Comparison of ENCODE assay signal across 11 cellular contexts in the genomic region with DNA sequence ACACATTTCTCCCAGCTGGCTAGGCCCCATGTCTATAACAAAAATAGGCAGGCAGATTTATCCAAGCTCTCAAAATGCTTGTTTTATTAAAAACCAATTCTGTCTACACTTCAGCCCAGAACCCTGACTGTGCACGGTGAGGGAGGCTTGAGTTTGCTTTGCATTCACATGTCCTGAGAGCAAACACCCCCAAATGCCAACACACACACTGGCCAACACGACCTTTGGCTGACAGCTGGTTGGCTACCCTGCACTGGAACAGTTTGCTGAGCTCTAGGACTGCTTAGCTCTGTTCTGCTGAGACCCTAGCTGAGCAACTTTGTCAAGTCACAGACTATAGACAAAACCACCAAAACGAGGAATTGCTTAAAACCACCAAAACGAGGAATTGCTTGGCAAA. TPM values are rescaled to one million over a fixed set of nuclear protein-coding genes. Genes with fewer than 3 reads are reported as not detected.
DNase-seq lines count a peak whose midpoint lies in the region; ATAC-seq and TF ChIP-seq lines count a peak whose summit lies in the region.
"Had no signal": no experiment of that assay in that cellular context is flagged by ENCODE, and none has a peak within 500 bp of the region (broad histone marks: within the 10 kb centered on the region; RNA-seq: fewer than 3 reads in every experiment).

No MANE protein-coding gene starts in this region.

- no peak overlapping the region for H3K27ac Mint-ChIP-seq in activated naive CD4-positive, alpha-beta T cell treated with anti-CD3 and anti-CD28 coated beads, Interleukin-2, amount 50 U/mL, for 24 hours

- no peak overlapping the region for H3K4ac ChIP-seq in mesenchymal stem cell (ENCODE audit: low read depth in 1 of 2, low read length in 2 of 2)

- ATAC-seq in body of pancreas (peak; percentile 25), HG02623 (IDR thresholded peaks at IDR 0.05; ENCODE audit: unreplicated experiment) (no peak)

- H2BK120ac ChIP-seq in mesenchymal stem cell (ENCODE audit: low read depth, low read length) = no peak overlapping the region

- no peak overlapping the region for H2BK12ac ChIP-seq in mesenchymal stem cell (ENCODE audit: low read length in 2 of 2)

- peaks cover 76% of the 10 kb centered on the region for H3K4me1 Mint-ChIP-seq in activated naive CD4-positive, alpha-beta T cell treated with anti-CD3 and anti-CD28 coated beads, Interleukin-2, amount 50 U/mL, for 24 hours

- no peak overlapping the region for H4K8ac ChIP-seq in mesenchymal stem cell (ENCODE audit: low read length)

- H4K91ac ChIP-seq in mesenchymal stem cell (ENCODE audit: low read length) = no peak overlapping the region

- H3K36me3 ChIP-seq in body of pancreas (replicated peaks in 1 of 2; ENCODE audit: insufficient read depth in 1 of 2, low read depth in 2 of 2) = no peaks in the 10 kb centered on the region
- peaks cover 0 to 7% of the 10 kb centered on the region in 2 experiments for H3K36me3 ChIP-seq in mesenchymal stem cell (ENCODE audit: control insufficient read depth in 1 of 2, insufficient read depth in 2 of 2, low read depth in 1 of 2, low read length in 2 of 2)
- no peaks in the 10 kb centered on the region for H3K36me3 ChIP-seq in uterus

- H3K27me3 Mint-ChIP-seq in activated naive CD4-positive, alpha-beta T cell treated with anti-CD3 and anti-CD28 coated beads, Interleukin-2, amount 50 U/mL, for 24 hours = no peaks in the 10 kb centered on the region

- no peak overlapping the region for H2BK5ac ChIP-seq in mesenchymal stem cell (ENCODE audit: low read depth, low read length, poor library complexity, severe bottlenecking)

- H3K9me3 Mint-ChIP-seq in activated naive CD4-positive, alpha-beta T cell treated with anti-CD3 and anti-CD28 coated beads, Interleukin-2, amount 50 U/mL, for 24 hours = no peaks in the 10 kb centered on the region

- H3K4me3 ChIP-seq in body of pancreas (no peak overlapping the region), mesenchymal stem cell (ENCODE audit: insufficient read depth in 1 of 2, low read depth in 1 of 2, low read length in 2 of 2) (no peak overlapping the region), uterus (no peak overlapping the region)

- TF ChIP-seq CTCF in body of pancreas (IDR thresholded peaks at IDR 0.05) = no peak
- no peak for TF ChIP-seq CTCF in uterus (IDR thresholded peaks at IDR 0.05)

- WGBS in body of pancreas, 2 donors = 12 to 21% methylated on average over 4 of the region's 4 CpGs
- 92% methylated on average over 4 of the region's 4 CpGs for WGBS in mesenchymal stem cell

- H3K4me3 Mint-ChIP-seq in activated naive CD4-positive, alpha-beta T cell treated with anti-CD3 and anti-CD28 coated beads, Interleukin-2, amount 50 U/mL, for 24 hours = peak overlapping the region; percentile 62

- peaks cover 10% of the 10 kb centered on the region for H3K36me3 Mint-ChIP-seq in activated naive CD4-positive, alpha-beta T cell treated with anti-CD3 and anti-CD28 coated beads, Interleukin-2, amount 50 U/mL, for 24 hours

- peaks cover 43% of the 10 kb centered on the region for H3K79me1 ChIP-seq in mesenchymal stem cell (replicated peaks; ENCODE audit: low read length, poor library complexity, severe bottlenecking)

- peaks cover 75% of the 10 kb centered on the region for H3K4me1 ChIP-seq in body of pancreas
- peaks cover 11% of the 10 kb centered on the region for H3K4me1 ChIP-seq in mesenchymal stem cell (ENCODE audit: control insufficient read depth, insufficient read depth, low read depth, low read length)
- peaks cover 0 to 5% of the 10 kb centered on the region in 2 donors for H3K4me1 ChIP-seq in uterus

- intact Hi-C loops in body of pancreas (cut with DNase I) = no loop called here
- intact Hi-C loops in uterus (cut with DNase I; ENCODE audit: low total_unique reads) = no loop called here

- no peak overlapping the region for H2BK15ac ChIP-seq in mesenchymal stem cell (ENCODE audit: low read depth, poor library complexity, severe bottlenecking)

- no peak overlapping the region for H3K4me2 ChIP-seq in mesenchymal stem cell (ENCODE audit: low read length, poor library complexity, severe bottlenecking)
- H3K4me2 ChIP-seq: KMS-11 had no signal

- TF ChIP-seq POLR2A in body of pancreas (IDR thresholded peaks at IDR 0.05) (no peak), uterus (IDR thresholded peaks at IDR 0.05) (no peak)

- H2AK5ac ChIP-seq in mesenchymal stem cell (ENCODE audit: low read length, severe bottlenecking) = no peak overlapping the region

- H3K27ac ChIP-seq in body of pancreas (peak overlapping the region; percentile 51 to 79 (median 62)), mesenchymal stem cell (ENCODE audit: low read length, poor library complexity, severe bottlenecking) (no peak overlapping the region), uterus (peak overlapping the region; percentile 50 to 65)
- H3K27ac ChIP-seq: KMS-11 had no signal

- H3K18ac ChIP-seq in mesenchymal stem cell (ENCODE audit: low read depth in 1 of 2, low read length in 2 of 2) = no peak overlapping the region

- H2AFZ ChIP-seq in mesenchymal stem cell (ENCODE audit: low read depth, low read length) = no peak overlapping the region

- peak overlapping the region; percentile 83 for H3K9ac ChIP-seq in mesenchymal stem cell (ENCODE audit: low read length)
- H3K9ac ChIP-seq: KMS-11 had no signal

- DNase-seq in activated naive CD4-positive, alpha-beta T cell treated with Interleukin-2 at 50 U/mL for 16 hours = no peak
- DNase-seq in body of pancreas = peak; percentile 63 to 81 (median 78)
- DNase-seq in mesenchymal stem cell = no peak
- DNase-seq in uterus = no peak
- DNase-seq in DMS114 treated with DMSO at 0.1 percent for 48 hours (lab: John Stamatoyannopoulos, UW; ENCODE audit: unreplicated experiment) = no peak
- DNase-seq in SW480 (ENCODE audit: low spot score) = no peak
- DNase-seq: kidney had no signal

- H3K9me3 ChIP-seq in body of pancreas (no peaks in the 10 kb centered on the region), mesenchymal stem cell (ENCODE audit: control insufficient read depth, low read length) (no peaks in the 10 kb centered on the region), uterus (no peaks in the 10 kb centered on the region)

- H3K27me3 ChIP-seq in body of pancreas = no peaks in the 10 kb centered on the region
- H3K27me3 ChIP-seq in mesenchymal stem cell (ENCODE audit: control insufficient read depth in 1 of 2, insufficient read depth in 1 of 2, low read length in 2 of 2) = no peaks in the 10 kb centered on the region
- H3K27me3 ChIP-seq in uterus = no peaks in the 10 kb centered on the region

- H3K14ac ChIP-seq in mesenchymal stem cell (ENCODE audit: low read length in 2 of 2) = no peak overlapping the region

- no peak overlapping the region for H3K23ac ChIP-seq in mesenchymal stem cell (ENCODE audit: low read length in 2 of 2)

RNA-seq across cellular contexts. Expression of a gene that starts 3.6 kb away (rescaled TPM):
- total RNA-seq in body of pancreas (10 to 100 TPM; 13.0 to 63.0 TPM), uterus (10 to 100 TPM in 3 of 4 donors, 1 to 10 TPM in 1; 6.7 to 24.1 (median 21.5) TPM)
- polyA plus RNA-seq in mesenchymal stem cell (2013, experiment 1 of 2) = 17.9 TPM
- polyA plus RNA-seq in mesenchymal stem cell (2013, experiment 2 of 2) = 16.0 TPM

RNA-seq across cellular contexts. Expression of a gene that starts 58.9 kb away (rescaled TPM):
- 1 to 10 TPM in 1 of 2 donors, not detected in 1; 3.9 TPM for total RNA-seq in body of pancreas
- polyA plus RNA-seq in mesenchymal stem cell (2013, experiment 1 of 2) = 0.48 TPM
- polyA plus RNA-seq in mesenchymal stem cell (2013, experiment 2 of 2) = not detected
- total RNA-seq in uterus = 10 to 100 TPM in 1 of 4 donors, 1 to 10 TPM in 2, not detected in 1; 1.8 to 35.2 (median 8.7) TPM
- total RNA-seq: epithelial cell of proximal tubule had no signal

Comparison
In these comparisons a context has a peak if more than half of its experiments do, and no peak if none do; other contexts are left out.
1. DNase-seq: peak in body of pancreas (4 of 4); none in activated naive CD4-positive, alpha-beta T cell treated with Interleukin-2 at 50 U/mL for 16 hours (single experiment), mesenchymal stem cell (single experiment), uterus (0 of 2), DMS114 treated with DMSO at 0.1 percent for 48 hours (single experiment) and SW480 (single experiment).